ENCODE assay signal across 1 cellular context in genomic region chr9:35294066-35294465, GRCh38.
TF ChIP-seq lines count a peak whose summit lies in the region.

No MANE protein-coding gene starts in this region.

TF ChIP-seq in K562, 482 proteins besides CTCF, POLR2A, EP300 and RAD21 (continued from another document):
- TF ChIP-seq TAL1 (IDR thresholded peaks at IDR 0.05) (peak; percentile 50), ARID1B (IDR thresholded peaks at IDR 0.05) (peak; percentile 60), POLR2H (tag; IDR thresholded peaks at IDR 0.05; ENCODE audit: low read depth) (no peak), PYGO2 (tag; IDR thresholded peaks at IDR 0.05) (no peak), HDGF (IDR thresholded peaks at IDR 0.05) (no peak), SMARCB1 (IDR thresholded peaks at IDR 0.05; ENCODE audit: insufficient read length, low read depth) (no peak), ZBTB34 (CRISPR knock-in tag; IDR thresholded peaks at IDR 0.05) (no peak), ATF7 (IDR thresholded peaks at IDR 0.05) (no peak), DPF2 (IDR thresholded peaks at IDR 0.05) (0 out of 2 replicates have a peak, but pooled peaks have one; percentile 26), SUPT5H (IDR thresholded peaks at IDR 0.05) (no peak), XRCC4 (IDR thresholded peaks at IDR 0.05; ENCODE audit: extremely low read depth, insufficient read depth, insufficient read length) (no peak), ARID3B (CRISPR knock-in tag; IDR thresholded peaks at IDR 0.05; ENCODE audit: borderline replicate concordance) (no peak), NBN (IDR thresholded peaks at IDR 0.05; ENCODE audit: low read depth) (no peak), ZNF778 (CRISPR knock-in tag; IDR thresholded peaks at IDR 0.05) (no peak), PTBP1 (IDR thresholded peaks at IDR 0.05; ENCODE audit: low read depth, low read length) (no peak), STAT5B (CRISPR knock-in tag; IDR thresholded peaks at IDR 0.05) (no peak), KAT8 (IDR thresholded peaks at IDR 0.05; ENCODE audit: low read depth) (no peak), CTBP1 (IDR thresholded peaks at IDR 0.05; ENCODE audit: borderline replicate concordance) (no peak), ELK3 (CRISPR knock-in tag; IDR thresholded peaks at IDR 0.05) (no peak), SRSF1 (IDR thresholded peaks at IDR 0.05; ENCODE audit: low read depth, low read length) (no peak), L3MBTL2 (IDR thresholded peaks at IDR 0.05) (no peak), ZFP1 (CRISPR knock-in tag; IDR thresholded peaks at IDR 0.05) (no peak), RBFOX2 (IDR thresholded peaks at IDR 0.05; ENCODE audit: low read depth, low read length) (no peak), GTF2E2 (tag; IDR thresholded peaks at IDR 0.05) (no peak), ZNF384 (IDR thresholded peaks at IDR 0.05; ENCODE audit: low read depth, low read length) (peak; percentile 63), NR3C1 (CRISPR knock-in tag; IDR thresholded peaks at IDR 0.05) (no peak), SNRNP70 (optimal IDR thresholded peaks at IDR 0.05; ENCODE audit: low read depth, low read length) (no peak), NCOR1 (IDR thresholded peaks at IDR 0.05) (peak; percentile 23; the same call in 1 of the 2 replicates), CBFA2T3 (IDR thresholded peaks at IDR 0.05) (peak; percentile 72), HMGXB4 (CRISPR knock-in tag; IDR thresholded peaks at IDR 0.05) (no peak), SRSF3 (IDR thresholded peaks at IDR 0.05; ENCODE audit: insufficient read depth, low read length) (no peak), SOX6 (IDR thresholded peaks at IDR 0.05) (peak; percentile 32; the same call in 1 of the 2 replicates), ZEB2 (IDR thresholded peaks at IDR 0.05) (no peak), SMAD1 (IDR thresholded peaks at IDR 0.05; ENCODE audit: low read depth, low read length, partially characterized antibody) (no peak), ZNF444 (CRISPR knock-in tag; IDR thresholded peaks at IDR 0.05) (no peak), CHD4 (IDR thresholded peaks at IDR 0.05; ENCODE audit: insufficient read depth, insufficient replicate concordance, low read depth, low read length, poor library complexity, severe bottlenecking) (no peak), CEBPG (CRISPR knock-in tag; IDR thresholded peaks at IDR 0.05) (no peak), CEBPG (tag; conservative IDR thresholded peaks at IDR 0.05 in 1 of 2, IDR thresholded peaks at IDR 0.05 in 1 of 2) (no peak), PHB (CRISPR knock-in tag; IDR thresholded peaks at IDR 0.05) (no peak), GABPB2 (CRISPR knock-in tag; conservative IDR thresholded peaks at IDR 0.05) (no peak), CAMTA2 (CRISPR knock-in tag; conservative IDR thresholded peaks at IDR 0.05) (no peak), VEZF1 (CRISPR knock-in tag; IDR thresholded peaks at IDR 0.05) (no peak), TCF3 (CRISPR knock-in tag; IDR thresholded peaks at IDR 0.05) (peak; percentile 32), HMG20B (CRISPR knock-in tag; IDR thresholded peaks at IDR 0.05) (no peak), ASH1L (IDR thresholded peaks at IDR 0.05; ENCODE audit: borderline replicate concordance, low read depth, partially characterized antibody) (no peak), ZFP36 (IDR thresholded peaks at IDR 0.05; ENCODE audit: low read depth, low read length, partially characterized antibody) (no peak)
